12 cellular contexts compared by ENCODE assay signal in the genomic region with DNA sequence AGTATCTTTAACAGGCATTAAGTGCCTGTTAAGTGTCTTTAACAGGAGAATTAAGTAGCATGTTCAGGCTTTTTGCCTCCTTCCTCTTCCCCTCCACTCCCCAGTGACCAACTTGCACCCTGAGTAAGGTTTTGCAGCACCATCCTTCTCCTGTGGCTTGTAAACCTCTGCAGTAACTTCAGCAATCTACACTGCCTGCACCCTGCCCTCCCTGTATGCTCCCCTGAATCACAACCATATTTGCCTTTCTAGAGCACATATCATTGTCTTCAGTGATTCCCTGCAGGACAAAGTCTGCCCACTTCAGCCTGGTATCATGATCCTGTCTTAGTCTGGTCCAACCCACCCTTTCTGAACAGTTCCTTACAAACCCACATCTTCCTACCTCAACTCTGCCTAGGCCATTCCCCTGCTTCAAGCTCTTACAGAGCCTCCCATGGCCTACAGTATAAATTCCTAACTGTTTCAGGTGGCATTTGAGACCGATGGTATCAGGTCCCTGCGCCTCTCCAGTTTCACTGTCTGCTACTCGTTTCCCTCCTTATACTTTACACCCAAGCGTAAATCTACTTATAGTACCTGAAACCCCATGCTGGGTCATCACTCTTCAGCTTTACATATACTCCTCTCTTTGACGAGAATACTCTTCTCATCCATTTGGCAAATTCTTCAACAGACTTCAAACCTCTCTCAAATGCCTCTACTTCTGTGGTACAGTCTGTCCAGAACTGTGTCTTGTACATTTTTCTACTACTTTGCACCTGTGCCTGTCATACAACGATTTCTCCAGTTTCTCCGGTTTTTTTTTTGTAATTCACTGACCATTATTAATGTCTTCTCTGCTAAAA.
DNase-seq lines count a peak whose midpoint lies in the region; ATAC-seq and TF ChIP-seq lines count a peak whose summit lies in the region.
"Had no signal": no experiment of that assay in that cellular context is flagged by ENCODE, and none has a peak within 500 bp of the region (broad histone marks: within the 10 kb centered on the region; RNA-seq: fewer than 3 reads in every experiment).

No MANE protein-coding gene starts in this region.

- H3K36me3 ChIP-seq in MM.1S (replicated peaks; ENCODE audit: insufficient read depth, low read length) (no peaks in the 10 kb centered on the region), muscle layer of duodenum (ENCODE audit: control insufficient read depth in 1 of 2, insufficient read depth in 2 of 2, low read length in 2 of 2) (peaks cover 0 to 4% of the 10 kb centered on the region in 2 donors), subcutaneous abdominal adipose tissue (ENCODE audit: control insufficient read depth in 5 of 5, insufficient read depth in 5 of 5, low read length in 5 of 5) (no peaks in the 10 kb centered on the region)
- H3K36me3 ChIP-seq in CD8-positive, alpha-beta memory T cell (ENCODE audit: insufficient read depth, low read length) = no peaks in the 10 kb centered on the region

- H3K27ac ChIP-seq in MM.1S (ENCODE audit: low read length) (peak overlapping the region; percentile 75), caudate nucleus (ENCODE audit: low read depth, low read length) (peak overlapping the region; percentile 98), muscle layer of duodenum (ENCODE audit: low read length) (peak overlapping the region; percentile 90), subcutaneous abdominal adipose tissue (ENCODE audit: low read depth, low read length) (peak overlapping the region; percentile 72)
- H3K27ac ChIP-seq in CD8-positive, alpha-beta memory T cell (ENCODE audit: low read depth, low read length) = no peak overlapping the region

- no peak overlapping the region for H3K4me3 Mint-ChIP-seq in CD8-positive, alpha-beta memory T cell
- H3K4me3 Mint-ChIP-seq: activated CD4-positive, alpha-beta T cell treated with anti-CD3 and anti-CD28 coated beads for 36 hours; CD4-positive, alpha-beta T cell had no signal

- DNase-seq in MM.1S (peak; percentile 82), caudate nucleus (lab: John Stamatoyannopoulos, UW) (peak in 2 of 61 donors; percentile 7 to 39), NCI-H345 (lab: John Stamatoyannopoulos, UW) (no peak), amygdala (lab: John Stamatoyannopoulos, UW) (no peak)
- DNase-seq in CD8-positive, alpha-beta memory T cell = no peak
- DNase-seq: activated CD4-positive, alpha-beta T cell treated with anti-CD3 and anti-CD28 coated beads for 36 hours; activated naive CD4-positive, alpha-beta T cell treated with Interleukin-2 at 50 U/mL for 16 hours; CD4-positive, alpha-beta T cell; NCI-H226 had no signal

- peak overlapping the region; percentile 14; the same call in 1 of the 2 replicates for H2AFZ ChIP-seq in MM.1S (ENCODE audit: low read length)

- H3F3A ChIP-seq in MM.1S (ENCODE audit: insufficient read depth, low read length) = peaks cover 20% of the 10 kb centered on the region

- peaks cover 2 to 6% (median 4%) of the 10 kb centered on the region in 3 donors for H3K4me1 Mint-ChIP-seq in CD8-positive, alpha-beta memory T cell

- H3K9ac ChIP-seq in MM.1S (ENCODE audit: low read length) (peak overlapping the region; percentile 26; the same call in 1 of the 2 replicates), subcutaneous abdominal adipose tissue (ENCODE audit: low read length in 5 of 5) (peak overlapping the region in 2 of 5 donors; percentile 2 to 25)

- no peaks in the 10 kb centered on the region for H4K20me1 ChIP-seq in MM.1S (ENCODE audit: insufficient read depth, low read length)

- H3K9me2 ChIP-seq in MM.1S (replicated peaks; ENCODE audit: insufficient read depth, low read length) = no peaks in the 10 kb centered on the region

- H3K27me3 Mint-ChIP-seq in CD8-positive, alpha-beta memory T cell = no peaks in the 10 kb centered on the region
- H3K27me3 Mint-ChIP-seq: activated CD4-positive, alpha-beta T cell treated with anti-CD3 and anti-CD28 coated beads for 36 hours; CD4-positive, alpha-beta T cell had no signal

- peak overlapping the region; percentile 35 for H3K4me3 ChIP-seq in MM.1S (ENCODE audit: low read length)
- H3K4me3 ChIP-seq in muscle layer of duodenum (ENCODE audit: low read depth in 1 of 2, low read length in 2 of 2) = no peak overlapping the region
- H3K4me3 ChIP-seq in subcutaneous abdominal adipose tissue (ENCODE audit: low read depth in 1 of 5, low read length in 5 of 5) = no peak overlapping the region
- no peak overlapping the region for H3K4me3 ChIP-seq in CD8-positive, alpha-beta memory T cell (ENCODE audit: low read length)

- TF ChIP-seq CTCF in MM.1S (IDR thresholded peaks at IDR 0.05; ENCODE audit: low read length) = no peak

- no peaks in the 10 kb centered on the region for H3K36me3 Mint-ChIP-seq in CD8-positive, alpha-beta memory T cell

- H3K27ac Mint-ChIP-seq in CD8-positive, alpha-beta memory T cell = peak overlapping the region in 1 of 8 donors; percentile 14
- H3K27ac Mint-ChIP-seq: activated CD4-positive, alpha-beta T cell treated with anti-CD3 and anti-CD28 coated beads for 36 hours; CD4-positive, alpha-beta T cell had no signal

- no peak for ATAC-seq in GM21717 (IDR thresholded peaks at IDR 0.05; ENCODE audit: unreplicated experiment)
- ATAC-seq: activated CD4-positive, alpha-beta T cell treated with anti-CD3 and anti-CD28 coated beads for 36 hours had no signal

- 0 out of 2 replicates have a peak, but pooled peaks cover 4% of the 10 kb centered on the region for H3K79me2 ChIP-seq in MM.1S (ENCODE audit: low read length)

- POLR2A ChIA-PET in CD8-positive, alpha-beta memory T cell (lab: Charles Lee) = no interaction called here

- H3K4me1 ChIP-seq in MM.1S (ENCODE audit: low read length) (peaks cover 44% of the 10 kb centered on the region), muscle layer of duodenum (ENCODE audit: control insufficient read depth in 1 of 2, insufficient read depth in 2 of 2, low read length in 2 of 2) (peaks cover 28 to 52% of the 10 kb centered on the region in 2 donors), subcutaneous abdominal adipose tissue (ENCODE audit: control insufficient read depth in 5 of 5, insufficient read depth in 5 of 5, low read length in 5 of 5) (peaks cover 30 to 59% (median 54%) of the 10 kb centered on the region in 5 donors)
- H3K4me1 ChIP-seq in CD8-positive, alpha-beta memory T cell (ENCODE audit: insufficient read depth, low read length) = peaks cover 4% of the 10 kb centered on the region

- H3K27me3 ChIP-seq in MM.1S (replicated peaks; ENCODE audit: insufficient read depth, low read length) = no peaks in the 10 kb centered on the region
- no peaks in the 10 kb centered on the region for H3K27me3 ChIP-seq in muscle layer of duodenum (ENCODE audit: low read depth, low read length)
- H3K27me3 ChIP-seq in subcutaneous abdominal adipose tissue (ENCODE audit: control insufficient read depth in 5 of 5, insufficient read depth in 4 of 5, low read length in 5 of 5) = no peaks in the 10 kb centered on the region
- H3K27me3 ChIP-seq in CD8-positive, alpha-beta memory T cell (ENCODE audit: insufficient read depth, low read length, poor library complexity, severe bottlenecking) = no peaks in the 10 kb centered on the region

- CTCF ChIA-PET in CD8-positive, alpha-beta memory T cell (lab: Charles Lee) = no interaction called here

- H3K9me3 Mint-ChIP-seq in CD8-positive, alpha-beta memory T cell = no peaks in the 10 kb centered on the region
- H3K9me3 Mint-ChIP-seq: CD4-positive, alpha-beta T cell had no signal

- peak overlapping the region; percentile 81 for H3K4me2 ChIP-seq in MM.1S (ENCODE audit: low read depth, low read length)

- H3K9me3 ChIP-seq in MM.1S (replicated peaks; ENCODE audit: insufficient read depth, low read length) = no peaks in the 10 kb centered on the region
- no peaks in the 10 kb centered on the region for H3K9me3 ChIP-seq in muscle layer of duodenum (ENCODE audit: control insufficient read depth in 1 of 2, low read length in 2 of 2)
- no peaks in the 10 kb centered on the region for H3K9me3 ChIP-seq in subcutaneous abdominal adipose tissue (ENCODE audit: control insufficient read depth in 5 of 5, low read length in 5 of 5)
- no peaks in the 10 kb centered on the region for H3K9me3 ChIP-seq in CD8-positive, alpha-beta memory T cell (ENCODE audit: low read length)
